6 cellular contexts compared by ENCODE assay signal in the genomic region with DNA sequence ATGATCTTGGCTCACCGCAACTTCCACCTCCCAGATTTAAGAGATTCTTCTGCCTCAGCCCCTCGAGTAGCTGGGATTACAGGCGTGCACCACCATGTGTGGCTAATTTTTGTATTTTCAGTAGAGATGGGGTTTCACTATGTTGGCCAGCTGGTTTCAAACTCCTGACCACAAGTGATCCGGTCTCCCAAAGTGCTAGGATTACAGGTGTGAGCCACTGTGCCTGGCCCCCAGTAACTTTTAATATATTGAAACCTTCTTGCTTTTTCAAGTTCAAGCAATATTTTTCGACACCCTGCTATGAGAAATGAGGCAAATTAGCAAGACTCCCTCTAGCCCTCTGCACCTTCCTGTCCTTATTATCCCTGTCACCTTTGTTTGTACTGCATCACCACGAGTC.
"Had no signal": no experiment of that assay in that cellular context is flagged by ENCODE, and none has a peak within 500 bp of the region (broad histone marks: within the 10 kb centered on the region; RNA-seq: fewer than 3 reads in every experiment).

No MANE protein-coding gene starts in this region.

- H3K4me3 Mint-ChIP-seq: GM23338, H9, IgD-negative memory B cell had no signal

- H3K9me3 Mint-ChIP-seq: GM23338, H9 had no signal

- DNase-seq: H9, HCEC 1CT, KBM-7 had no signal

- H3K27ac Mint-ChIP-seq: GM23338, H9, IgD-negative memory B cell had no signal

- H3K4me2 ChIP-seq: GM23338 had no signal

- H3K36me3 Mint-ChIP-seq: IgD-negative memory B cell had no signal

- H3K4me1 Mint-ChIP-seq: GM23338, IgD-negative memory B cell had no signal

- H3K27ac ChIP-seq: HL-60 had no signal

- H3K4me3 ChIP-seq: GM23338 had no signal

- H2AFZ ChIP-seq: GM23338 had no signal
